In the genomic region with DNA sequence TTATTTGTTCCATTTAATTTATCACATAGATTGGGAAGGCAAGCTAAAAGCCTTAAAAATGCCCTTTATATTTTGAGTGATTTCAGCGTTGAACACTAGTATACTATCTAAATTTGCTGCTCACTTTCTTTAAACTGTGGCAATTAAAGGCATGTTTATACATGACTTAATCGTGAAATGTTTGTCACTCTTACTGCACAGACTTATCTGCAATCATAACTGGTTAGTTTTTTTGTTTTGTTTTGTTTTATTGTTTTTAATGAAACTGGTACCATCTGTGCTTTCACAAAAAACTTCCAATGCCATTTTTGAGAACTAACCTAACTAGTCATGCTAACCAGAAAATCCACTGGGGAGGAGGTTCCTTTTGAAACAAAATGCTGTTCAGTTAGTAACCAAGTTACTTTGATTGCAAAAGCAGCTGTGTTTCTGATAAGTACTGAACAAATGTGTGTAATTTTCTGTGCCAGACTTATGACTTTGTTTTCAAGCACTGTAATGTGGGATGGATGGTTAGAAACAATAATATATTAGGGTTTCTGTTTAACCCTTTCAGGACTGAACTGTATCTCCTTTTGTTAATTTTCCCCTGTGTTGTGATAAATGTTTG, we compare ENCODE assay signal across 28 cellular contexts. TPM values are rescaled to one million over a fixed set of nuclear protein-coding genes. Genes with fewer than 3 reads are reported as not detected.
A peak's percentile ranks its signal among the peaks of the same experiment; 100 is the strongest.
DNase-seq lines count a peak whose midpoint lies in the region; ATAC-seq and TF ChIP-seq lines count a peak whose summit lies in the region.
"Had no signal": no experiment of that assay in that cellular context is flagged by ENCODE, and none has a peak within 500 bp of the region (broad histone marks: within the 10 kb centered on the region; RNA-seq: fewer than 3 reads in every experiment).

No MANE protein-coding gene starts in this region.

- H3K4me1 Mint-ChIP-seq in T-helper 1 cell treated with Interleukin-12 subunit alpha and Interleukin-12 subunit beta and Interleukin-4 antibody, amounts not matched to agents 30 μg/mL and 1 μg/mL, for 36 hours (ENCODE audit: low read depth), result peaks cover 3% of the 10 kb centered on the region
- H3K4me1 Mint-ChIP-seq in nephron (peaks cover 26% of the 10 kb centered on the region), glutamatergic neuron (ENCODE audit: low read depth, unreplicated experiment) (no peaks in the 10 kb centered on the region)
- H3K4me1 Mint-ChIP-seq: immature natural killer cell, memory B cell, nephron progenitor cell, WTC11 had no signal

- H3K9me1 ChIP-seq in IMR-90 (ENCODE audit: insufficient read depth, low read length), result peaks cover 5% of the 10 kb centered on the region

- peak; percentile 28; the same call in 1 of the 2 replicates for ATAC-seq in IMR-90 (ENCODE audit: low read depth)
- ATAC-seq in HG02885 (IDR thresholded peaks at IDR 0.05; ENCODE audit: poor library complexity, unreplicated experiment), result no peak
- ATAC-seq: GM12878, WTC11 had no signal

- H3K27ac ChIP-seq in IMR-90 (ENCODE audit: insufficient read depth, low read length) (peak overlapping the region; percentile 9; the same call in 1 of the 2 replicates), epithelial cell of prostate (peak overlapping the region; percentile 7)
- H3K27ac ChIP-seq: BLaER1 treated with 17β-estradiol and CSF1 and Interleukin-3, amounts not matched to agents 10 nM and 100 nM; heart left ventricle; testis had no signal

- dilution Hi-C loops in IMR-90 (cut with HindIII; ENCODE audit: low sequenced_read_pairs, unreplicated experiment), result no loop called here

- H3K4me3 Mint-ChIP-seq in T-helper 1 cell treated with Interleukin-12 subunit alpha and Interleukin-12 subunit beta and Interleukin-4 antibody, amounts not matched to agents 30 μg/mL and 1 μg/mL, for 36 hours, result no peak overlapping the region
- H3K4me3 Mint-ChIP-seq in nephron, result no peak overlapping the region
- H3K4me3 Mint-ChIP-seq in glutamatergic neuron (ENCODE audit: unreplicated experiment), result no peak overlapping the region
- H3K4me3 Mint-ChIP-seq: immature natural killer cell, memory B cell, nephron progenitor cell, WTC11 had no signal

- H4K91ac ChIP-seq in IMR-90 (ENCODE audit: insufficient read depth, low read depth, low read length), result no peak overlapping the region

- H2AFZ ChIP-seq in IMR-90 (replicated peaks; ENCODE audit: low read length, poor library complexity), result no peak overlapping the region

- peak overlapping the region; percentile 23 for H2BK5ac ChIP-seq in IMR-90 (ENCODE audit: low read depth, low read length, poor library complexity, severe bottlenecking)

- no peak overlapping the region for H4K5ac ChIP-seq in IMR-90 (ENCODE audit: low read depth, low read length)

- no TSS peak for BruUV-seq in IMR-90 (replicated peaks; lab: Mats Ljungman, UMichigan)

- TF ChIP-seq POLR2A in IMR-90 (IDR thresholded peaks at IDR 0.05; ENCODE audit: low read depth, low read length), result no peak

- intact Hi-C loops in IMR-90 (cut with micrococcal nuclease), result no loop called here

- H3K4me3 ChIP-seq in IMR-90 (ENCODE audit: insufficient read depth, low read depth, low read length), result no peak overlapping the region
- H3K4me3 ChIP-seq: BLaER1 treated with 17β-estradiol and CSF1 and Interleukin-3, amounts not matched to agents 10 nM and 100 nM; GM12878; heart left ventricle; testis had no signal

- DNase-seq in T-helper 1 cell (no peak), IMR-90 (peak; percentile 36), epithelial cell of prostate (ENCODE audit: low read depth, low spot score) (no peak), glutamatergic neuron (no peak), cerebellum (ENCODE audit: low spot score) (no peak)
- DNase-seq: 8988T, aorta, cortex of kidney, heart left ventricle, immature natural killer cell, Kasumi-1, NCI-H1105 treated with DMSO at 0.1 percent for 48 hours, NCI-H2107, NCI-H69, nephron progenitor cell, testis had no signal

- H3K23ac ChIP-seq in IMR-90 (ENCODE audit: low read depth, low read length), result no peak overlapping the region

- H4K8ac ChIP-seq in IMR-90 (ENCODE audit: low read depth in 2 of 2, low read length in 2 of 2), result no peak overlapping the region

- CTCF ChIA-PET in IMR-90 (lab: Yijun Ruan, JAX), result no interaction called here

- H2AK9ac ChIP-seq in IMR-90 (replicated peaks; ENCODE audit: low read depth, low read length, poor library complexity), result no peak overlapping the region

- H2AK5ac ChIP-seq in IMR-90 (ENCODE audit: low read depth, low read length), result no peak overlapping the region

- no peak overlapping the region for H2BK120ac ChIP-seq in IMR-90 (ENCODE audit: low read depth, low read length)

- no peak overlapping the region for H3K14ac ChIP-seq in IMR-90 (replicated peaks; ENCODE audit: low read depth, low read length)

- no CpG with 5 or more reads among the region's 2 CpGs for WGBS in IMR-90 (ENCODE audit: extremely low coverage in 2 of 2, insufficient read length in 1 of 2), 2 experiments

- H3K36me3 Mint-ChIP-seq in T-helper 1 cell treated with Interleukin-12 subunit alpha and Interleukin-12 subunit beta and Interleukin-4 antibody, amounts not matched to agents 30 μg/mL and 1 μg/mL, for 36 hours (ENCODE audit: low read depth), result peaks cover 36% of the 10 kb centered on the region
- H3K36me3 Mint-ChIP-seq in nephron (ENCODE audit: low read depth) (peaks cover 63% of the 10 kb centered on the region), glutamatergic neuron (ENCODE audit: unreplicated experiment) (no peaks in the 10 kb centered on the region)

- H3K27me3 ChIP-seq in IMR-90 (ENCODE audit: control insufficient read depth, insufficient read depth, low read length), result no peaks in the 10 kb centered on the region
- H3K27me3 ChIP-seq: BLaER1 treated with 17β-estradiol and CSF1 and Interleukin-3, amounts not matched to agents 10 nM and 100 nM; heart left ventricle; testis had no signal

- H3K27ac Mint-ChIP-seq in T-helper 1 cell treated with Interleukin-12 subunit alpha and Interleukin-12 subunit beta and Interleukin-4 antibody, amounts not matched to agents 30 μg/mL and 1 μg/mL, for 36 hours, result peak overlapping the region; percentile 54
- peak overlapping the region; percentile 6 to 65 (median 26) for H3K27ac Mint-ChIP-seq in nephron
- no peak overlapping the region for H3K27ac Mint-ChIP-seq in glutamatergic neuron (ENCODE audit: unreplicated experiment)
- H3K27ac Mint-ChIP-seq: immature natural killer cell, memory B cell, nephron progenitor cell, WTC11 had no signal

- no peak overlapping the region for H3K18ac ChIP-seq in IMR-90 (ENCODE audit: low read depth, low read length)

- H3K27me3 Mint-ChIP-seq in T-helper 1 cell treated with Interleukin-12 subunit alpha and Interleukin-12 subunit beta and Interleukin-4 antibody, amounts not matched to agents 30 μg/mL and 1 μg/mL, for 36 hours (ENCODE audit: low read depth), result no peaks in the 10 kb centered on the region
- H3K27me3 Mint-ChIP-seq in nephron (ENCODE audit: low read depth) (no peaks in the 10 kb centered on the region), glutamatergic neuron (ENCODE audit: unreplicated experiment) (no peaks in the 10 kb centered on the region)
- H3K27me3 Mint-ChIP-seq: memory B cell had no signal

- in situ Hi-C loops in IMR-90 (cut with MboI; ENCODE audit: low sequenced_read_pairs), result no loop called here

- no peak overlapping the region for H3K9ac ChIP-seq in IMR-90 (ENCODE audit: low read depth, low read length)
- H3K9ac ChIP-seq: BLaER1 treated with 17β-estradiol and CSF1 and Interleukin-3, amounts not matched to agents 10 nM and 100 nM had no signal

- H3K36me3 ChIP-seq in IMR-90 (ENCODE audit: control insufficient read depth, insufficient read depth, low read length), result peaks cover 24% of the 10 kb centered on the region

- H3K4ac ChIP-seq in IMR-90 (ENCODE audit: low read depth, low read length), result no peak overlapping the region

- H2BK15ac ChIP-seq in IMR-90 (ENCODE audit: low read depth, low read length), result no peak overlapping the region

- H3K56ac ChIP-seq in IMR-90 (ENCODE audit: extremely low read depth, insufficient read depth, low read length), result no peak overlapping the region

- no peak for TF ChIP-seq RAD21 in IMR-90 (IDR thresholded peaks at IDR 0.05; ENCODE audit: low read length)

- H3K9me3 ChIP-seq in IMR-90 (ENCODE audit: control insufficient read depth, insufficient read depth, low read length), result no peaks in the 10 kb centered on the region
- H3K9me3 ChIP-seq: BLaER1 treated with 17β-estradiol and CSF1 and Interleukin-3, amounts not matched to agents 10 nM and 100 nM; heart left ventricle; testis had no signal

- no peak overlapping the region for H3K4me2 ChIP-seq in IMR-90 (ENCODE audit: low read depth, low read length)
- H3K4me2 ChIP-seq: BLaER1 treated with 17β-estradiol and CSF1 and Interleukin-3, amounts not matched to agents 10 nM and 100 nM had no signal

- H2BK20ac ChIP-seq in IMR-90 (ENCODE audit: low read depth, low read length), result no peak overlapping the region

- POLR2A ChIA-PET in IMR-90 (lab: Charles Lee; ENCODE audit: unreplicated experiment), result no interaction called here

- H4K20me1 ChIP-seq in IMR-90 (ENCODE audit: insufficient read depth, low read length), result no peaks in the 10 kb centered on the region

- no peaks in the 10 kb centered on the region for H3K9me3 Mint-ChIP-seq in T-helper 1 cell treated with Interleukin-12 subunit alpha and Interleukin-12 subunit beta and Interleukin-4 antibody, amounts not matched to agents 30 μg/mL and 1 μg/mL, for 36 hours
- H3K9me3 Mint-ChIP-seq in nephron, result no peaks in the 10 kb centered on the region
- H3K9me3 Mint-ChIP-seq in glutamatergic neuron (ENCODE audit: unreplicated experiment), result no peaks in the 10 kb centered on the region
- H3K9me3 Mint-ChIP-seq: immature natural killer cell, memory B cell, nephron progenitor cell, WTC11 had no signal

- H3K79me1 ChIP-seq in IMR-90 (ENCODE audit: low read depth in 1 of 2, low read length in 2 of 2), result peaks cover 5 to 14% of the 10 kb centered on the region in 2 experiments; a peak in 3 of 4 replicates

- peaks cover 5% of the 10 kb centered on the region for H3K4me1 ChIP-seq in IMR-90 (ENCODE audit: control insufficient read depth, insufficient read depth, low read length)
- H3K4me1 ChIP-seq: testis had no signal

- TF ChIP-seq CTCF in IMR-90 (conservative IDR thresholded peaks at IDR 0.05; ENCODE audit: low read depth, low read length) (no peak), nephron (IDR thresholded peaks at IDR 0.05; ENCODE audit: unreplicated experiment in 3 of 3) (no peak), glutamatergic neuron (IDR thresholded peaks at IDR 0.05; ENCODE audit: partially characterized antibody, unreplicated experiment) (no peak)

RNA-seq across cellular contexts. Expression of a gene that starts 56.1 kb away (rescaled TPM):
- not detected in 2 replicates for total RNA-seq in IMR-90 (2012; rRNA removed)
- polyA plus RNA-seq in IMR-90 (2012; rRNA removed), result not detected in 2 replicates
- polyA plus RNA-seq in IMR-90 (2012; cell fraction: cytosol; rRNA removed), result not detected in 2 replicates
- not detected in 2 replicates for polyA plus RNA-seq in IMR-90 (2012; cell fraction: nucleus; rRNA removed; ENCODE audit: low replicate concordance)
- not detected for total RNA-seq in glutamatergic neuron (ENCODE audit: unreplicated experiment)
- total RNA-seq in cerebellum, result not detected
- total RNA-seq: aorta; epithelial cell of proximal tubule; G401; GM12878; HT-29; pulmonary artery endothelial cell; T-helper 2 cell treated with Interferon-gamma antibody and Interleukin-4, amounts not matched to agents 100 ng/mL and 5 ng/mL, for 36 hours; WTC11 had no signal
- polyA plus RNA-seq: aorta, GM12878, heart left ventricle, immature natural killer cell had no signal
